27 cellular contexts compared by ENCODE assay signal in the genomic region with DNA sequence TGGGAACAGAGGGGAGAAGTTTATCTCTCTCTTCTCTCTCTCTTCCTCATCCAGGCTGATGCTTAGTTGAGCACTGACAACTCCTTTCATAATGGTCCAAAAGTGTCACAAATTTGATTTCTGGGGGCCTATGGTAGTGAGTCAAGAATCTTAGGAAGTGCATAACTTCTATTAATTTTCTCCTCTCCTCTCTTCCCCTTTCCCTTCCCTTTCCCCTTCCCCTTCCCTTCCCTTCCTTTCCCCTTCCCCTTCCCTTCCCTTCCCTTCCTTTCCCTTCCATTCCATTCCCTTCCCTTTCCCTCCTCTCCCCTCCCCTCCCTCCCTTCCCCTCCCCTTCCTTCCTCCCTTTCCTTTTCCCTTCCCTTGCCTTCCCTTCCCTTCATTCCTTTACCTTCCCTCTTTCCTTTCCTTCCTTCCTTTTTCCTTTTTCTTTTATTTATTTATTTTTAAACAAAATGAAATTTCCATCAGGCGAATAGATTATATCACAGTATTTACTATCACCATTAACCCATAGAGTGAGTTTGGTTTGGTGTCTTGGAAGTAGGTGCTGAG.
"Had no signal": no experiment of that assay in that cellular context is flagged by ENCODE, and none has a peak within 500 bp of the region (broad histone marks: within the 10 kb centered on the region; RNA-seq: fewer than 3 reads in every experiment).

No MANE protein-coding gene starts in this region.

- H3K36me3 ChIP-seq: ascending aorta, Peyer's patch, WERI-Rb-1 had no signal

- H3K27ac Mint-ChIP-seq: activated CD8-positive, alpha-beta memory T cell treated with anti-CD3 and anti-CD28 coated beads, Interleukin-2, amount 10 ng/mL, durations not matched to agents 7 days and 5 days; activated naive CD4-positive, alpha-beta T cell treated with anti-CD3 and anti-CD28 coated beads, Interleukin-2, amount 50 U/mL, for 72 hours; activated naive CD8-positive, alpha-beta T cell treated with anti-CD3 and anti-CD28 coated beads, Interleukin-2, amount 50 U/mL, for 24 hours; activated T-cell treated with anti-CD3 and anti-CD28 coated beads, Interleukin-2, amount 50 U/mL, for 24 hours; activated T-helper 1 cell treated with anti-CD3 and anti-CD28 coated beads, Interleukin-12 subunit alpha, Interleukin-12 subunit beta, Interleukin-2, Interleukin-4 antibody, amounts not matched to agents 30 ng/mL and 10 ng/mL and 1 ng/mL, durations not matched to agents 14 hours and 24 hours and 36 hours; T-cell had no signal

- H3K27me3 ChIP-seq: ascending aorta, Peyer's patch had no signal

- H3K9me3 ChIP-seq: ascending aorta, Peyer's patch had no signal

- H3K4me1 ChIP-seq: Peyer's patch had no signal

- H3K4me3 ChIP-seq: ascending aorta, Peyer's patch had no signal

- ATAC-seq: activated CD4-positive, CD25-positive, alpha-beta regulatory T cell treated with anti-CD3 and anti-CD28 coated beads, Interleukin-2, amount 50 U/mL, for 24 hours; activated CD8-positive, alpha-beta memory T cell treated with anti-CD3 and anti-CD28 coated beads, Interleukin-2, amount 10 ng/mL, durations not matched to agents 7 days and 5 days; activated naive CD4-positive, alpha-beta T cell treated with anti-CD3 and anti-CD28 coated beads, Interleukin-2, amount 50 U/mL, for 72 hours; activated naive CD8-positive, alpha-beta T cell treated with anti-CD3 and anti-CD28 coated beads, Interleukin-2, amount 50 U/mL, for 24 hours; T-cell had no signal

- DNase-seq: activated CD4-positive, alpha-beta T cell treated with anti-CD3 and anti-CD28 coated beads for 4 hours; activated CD4-positive, alpha-beta T cell treated with anti-CD3 and anti-CD28 coated beads, Interleukin-2, amount 50 U/mL, for 48 hours; activated CD8-positive, alpha-beta memory T cell treated with anti-CD3 and anti-CD28 coated beads, Interleukin-2, amount 10 ng/mL, durations not matched to agents 7 days and 5 days; activated effector memory CD4-positive, alpha-beta T cell treated with Interleukin-2 at 50 U/mL for 16 hours; activated naive CD4-positive, alpha-beta T cell; activated naive CD8-positive, alpha-beta T cell treated with anti-CD3 and anti-CD28 coated beads, Interleukin-2, amount 50 U/mL, for 24 hours; activated T-cell treated with anti-CD3 and anti-CD28 coated beads, Interleukin-2, amount 50 U/mL, for 24 hours; amniotic stem cell; MM.1S; NCI-H1105; NCI-H1436; NCI-H1694 treated with DMSO at 0.1 percent for 48 hours; NCI-H2081; NCI-H510A treated with DMSO at 0.1 percent for 48 hours; NCI-H69; NK-92 treated with Interleukin-12 subunit alpha and Interleukin-12 subunit beta, amount 100 ng/mL, for 24 hours; OCI-M1; Peyer's patch; SHP77 treated with DMSO at 0.1 percent for 48 hours; T-cell; T-helper 2 cell; WERI-Rb-1 had no signal

- H3K27ac ChIP-seq: Peyer's patch, WERI-Rb-1 had no signal

- H3K4me3 Mint-ChIP-seq: activated CD8-positive, alpha-beta memory T cell treated with anti-CD3 and anti-CD28 coated beads, Interleukin-2, amount 10 ng/mL, durations not matched to agents 7 days and 5 days; activated naive CD8-positive, alpha-beta T cell treated with anti-CD3 and anti-CD28 coated beads, Interleukin-2, amount 50 U/mL, for 24 hours; activated T-cell treated with anti-CD3 and anti-CD28 coated beads, Interleukin-2, amount 50 U/mL, for 24 hours; activated T-helper 1 cell treated with anti-CD3 and anti-CD28 coated beads, Interleukin-12 subunit alpha, Interleukin-12 subunit beta, Interleukin-2, Interleukin-4 antibody, amounts not matched to agents 30 ng/mL and 10 ng/mL and 1 ng/mL, durations not matched to agents 14 hours and 24 hours and 36 hours; brain; T-cell had no signal

- H3K4me1 Mint-ChIP-seq: activated CD8-positive, alpha-beta memory T cell treated with anti-CD3 and anti-CD28 coated beads, Interleukin-2, amount 10 ng/mL, durations not matched to agents 7 days and 5 days; activated naive CD8-positive, alpha-beta T cell treated with anti-CD3 and anti-CD28 coated beads, Interleukin-2, amount 50 U/mL, for 24 hours; T-cell had no signal

- H3K27me3 Mint-ChIP-seq: activated CD8-positive, alpha-beta memory T cell treated with anti-CD3 and anti-CD28 coated beads, Interleukin-2, amount 10 ng/mL, durations not matched to agents 7 days and 5 days had no signal

- H3K36me3 Mint-ChIP-seq: activated CD8-positive, alpha-beta memory T cell treated with anti-CD3 and anti-CD28 coated beads, Interleukin-2, amount 10 ng/mL, durations not matched to agents 7 days and 5 days; brain; T-cell had no signal
